ENCODE assay signal across 10 cellular contexts in the genomic region with DNA sequence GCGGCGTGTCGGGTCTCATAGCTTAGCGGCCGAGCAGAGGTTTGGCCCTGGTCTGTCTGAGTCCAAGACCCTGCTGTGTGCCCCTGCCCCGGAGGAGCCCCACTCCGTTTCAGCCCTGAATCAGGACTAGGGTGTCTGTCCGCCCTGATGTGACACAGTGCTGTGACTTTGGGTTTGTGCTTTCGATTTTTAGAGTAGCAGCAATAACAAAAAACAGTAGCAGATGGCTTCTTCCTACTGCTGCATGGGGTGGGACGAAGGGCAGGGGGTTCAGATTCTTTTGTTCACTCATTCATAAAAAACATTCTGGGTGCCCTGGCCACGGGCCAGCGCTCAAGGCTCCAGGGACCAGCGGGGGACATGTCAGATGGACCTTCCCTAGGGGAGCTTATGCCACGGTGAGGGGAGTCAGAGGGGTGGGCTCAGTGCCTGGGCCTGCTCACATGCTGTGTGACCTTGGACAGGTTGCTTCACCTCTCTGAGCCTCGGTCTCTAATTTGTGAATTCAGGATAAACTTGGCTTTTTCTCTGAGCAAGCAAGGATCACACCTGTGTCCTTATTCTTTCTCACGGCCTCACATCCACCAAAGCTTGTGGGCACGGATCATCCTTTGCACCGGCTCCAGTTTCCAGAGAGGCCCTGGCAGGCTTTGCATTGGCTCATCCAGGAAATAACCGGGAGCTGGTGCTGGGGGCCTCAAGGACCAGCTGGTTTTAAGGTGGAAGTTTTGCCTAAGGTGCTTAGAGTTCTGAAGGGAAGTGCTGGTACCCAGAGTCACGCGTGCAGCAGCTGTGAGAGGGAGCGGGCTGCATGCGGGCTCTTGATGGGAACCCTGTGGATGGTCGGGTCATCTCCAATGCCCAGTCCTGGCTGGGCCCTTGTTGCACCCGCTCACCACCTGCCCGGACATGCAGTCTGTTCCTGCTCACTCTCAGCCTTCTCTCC. TPM values are rescaled to one million over a fixed set of nuclear protein-coding genes. Genes with fewer than 3 reads are reported as not detected.
DNase-seq lines count a peak whose midpoint lies in the region; ATAC-seq, FAIRE-seq and TF ChIP-seq lines count a peak whose summit lies in the region.
"Had no signal": no experiment of that assay in that cellular context is flagged by ENCODE, and none has a peak within 500 bp of the region (broad histone marks: within the 10 kb centered on the region; RNA-seq: fewer than 3 reads in every experiment).

No MANE protein-coding gene starts in this region.

- no peak overlapping the region; the same call in 1 of the 2 replicates for H4K91ac ChIP-seq in IMR-90 (ENCODE audit: insufficient read depth, low read depth, low read length)

- peaks cover 10% of the 10 kb centered on the region; the same call in 1 of the 2 replicates for H3K4me1 ChIP-seq in IMR-90 (ENCODE audit: control insufficient read depth, insufficient read depth, low read length)
- H3K4me1 ChIP-seq in naive thymus-derived CD4-positive, alpha-beta T cell (ENCODE audit: control insufficient read depth in 2 of 2, insufficient read depth in 2 of 2, low read length in 2 of 2), result peaks cover 0 to 9% of the 10 kb centered on the region in 2 donors
- H3K4me1 ChIP-seq: HAP-1 had no signal

- dilution Hi-C loops in IMR-90 (cut with HindIII; ENCODE audit: low sequenced_read_pairs, unreplicated experiment), result no loop called here

- H4K5ac ChIP-seq in IMR-90 (ENCODE audit: low read depth, low read length), result no peak overlapping the region; the same call in 1 of the 2 replicates

- no peak overlapping the region for H3K27ac Mint-ChIP-seq in CD4-positive, alpha-beta T cell
- H3K27ac Mint-ChIP-seq in naive thymus-derived CD4-positive, alpha-beta T cell, result peak overlapping the region in 3 of 9 donors; percentile 16 to 59 (median 30)

- H3K36me3 ChIP-seq in IMR-90 (ENCODE audit: control insufficient read depth, insufficient read depth, low read length) (no peaks in the 10 kb centered on the region), bronchial epithelial cell (ENCODE audit: control insufficient read depth, insufficient read depth, low read length) (no peaks in the 10 kb centered on the region)
- no peaks in the 10 kb centered on the region for H3K36me3 ChIP-seq in naive thymus-derived CD4-positive, alpha-beta T cell (ENCODE audit: control insufficient read depth in 2 of 3, insufficient read depth in 3 of 3, low read length in 3 of 3)
- H3K36me3 ChIP-seq: HAP-1 had no signal

- H3K18ac ChIP-seq in IMR-90 (ENCODE audit: low read depth, low read length), result no peak overlapping the region; the same call in 1 of the 2 replicates

- no peak overlapping the region; the same call in 1 of the 2 replicates for H3K4me2 ChIP-seq in IMR-90 (ENCODE audit: low read depth, low read length)

- no peak for TF ChIP-seq CTCF in CD4-positive, alpha-beta T cell (IDR thresholded peaks at IDR 0.05)
- no peak for TF ChIP-seq CTCF in IMR-90 (conservative IDR thresholded peaks at IDR 0.05; ENCODE audit: low read depth, low read length)
- no peak for TF ChIP-seq CTCF in bronchial epithelial cell (IDR thresholded peaks at IDR 0.05; ENCODE audit: insufficient read depth, low read length, severe bottlenecking)

- no peak overlapping the region for H2BK15ac ChIP-seq in IMR-90 (ENCODE audit: low read depth, low read length)

- H2BK120ac ChIP-seq in IMR-90 (ENCODE audit: low read depth, low read length), result no peak overlapping the region; the same call in 1 of the 2 replicates

- peak overlapping the region; percentile 58 for H3K4me3 Mint-ChIP-seq in CD4-positive, alpha-beta T cell
- peak overlapping the region; percentile 27 to 76 (median 58) for H3K4me3 Mint-ChIP-seq in naive thymus-derived CD4-positive, alpha-beta T cell

- no peaks in the 10 kb centered on the region for H3K36me3 Mint-ChIP-seq in CD4-positive, alpha-beta T cell (ENCODE audit: low read depth)
- no peaks in the 10 kb centered on the region for H3K36me3 Mint-ChIP-seq in naive thymus-derived CD4-positive, alpha-beta T cell

- no TSS peak for BruUV-seq in IMR-90 (replicated peaks; lab: Mats Ljungman, UMichigan)

- ATAC-seq in CD4-positive, alpha-beta T cell (ENCODE audit: poor library complexity), result no peak
- ATAC-seq in IMR-90 (ENCODE audit: low read depth) (no peak), GM18511 (IDR thresholded peaks at IDR 0.05; ENCODE audit: unreplicated experiment) (no peak)
- ATAC-seq in naive thymus-derived CD4-positive, alpha-beta T cell, result peak; percentile 22

- H3K9ac ChIP-seq in IMR-90 (ENCODE audit: low read depth, low read length), result no peak overlapping the region

- peak; percentile 47 for FAIRE-seq in bronchial epithelial cell (lab: Jason Lieb, UNC)

- H3K27ac ChIP-seq in CD4-positive, alpha-beta T cell (ENCODE audit: low read depth, low read length), result no peak overlapping the region
- H3K27ac ChIP-seq in IMR-90 (ENCODE audit: insufficient read depth, low read length), result no peak overlapping the region
- no peak overlapping the region for H3K27ac ChIP-seq in naive thymus-derived CD4-positive, alpha-beta T cell (ENCODE audit: low read depth, low read length)
- H3K27ac ChIP-seq: RWPE1 had no signal

- H2AK5ac ChIP-seq in IMR-90 (ENCODE audit: low read depth, low read length), result peak overlapping the region; percentile 56; the same call in 1 of the 2 replicates

- peaks cover 31% of the 10 kb centered on the region for H3K4me1 Mint-ChIP-seq in CD4-positive, alpha-beta T cell (ENCODE audit: low read depth)
- H3K4me1 Mint-ChIP-seq in naive thymus-derived CD4-positive, alpha-beta T cell, result peaks cover 12 to 42% (median 36%) of the 10 kb centered on the region in 7 donors

- peaks cover 13% of the 10 kb centered on the region for H4K20me1 ChIP-seq in IMR-90 (ENCODE audit: insufficient read depth, low read length)

- peaks cover 3 to 21% of the 10 kb centered on the region in 2 experiments; a peak in 2 of 4 replicates for H3K79me1 ChIP-seq in IMR-90 (ENCODE audit: low read depth in 1 of 2, low read length in 2 of 2)

- H2BK20ac ChIP-seq in IMR-90 (ENCODE audit: low read depth, low read length), result no peak overlapping the region; the same call in 1 of the 2 replicates

- H3K56ac ChIP-seq in IMR-90 (ENCODE audit: extremely low read depth, insufficient read depth, low read length), result no peak overlapping the region

- H2AK9ac ChIP-seq in IMR-90 (replicated peaks; ENCODE audit: low read depth, low read length, poor library complexity), result peak overlapping the region; percentile 45

- peak overlapping the region; percentile 61 for H2AFZ ChIP-seq in IMR-90 (replicated peaks; ENCODE audit: low read length, poor library complexity)

- 0 out of 2 replicates have a peak, but pooled peaks cover 5% of the 10 kb centered on the region for H3K9me1 ChIP-seq in IMR-90 (ENCODE audit: insufficient read depth, low read length)

- H4K8ac ChIP-seq in IMR-90 (ENCODE audit: low read depth in 2 of 2, low read length in 2 of 2), result peak overlapping the region in 1 of 2 experiments; percentile 69; a peak in 1 of 4 replicates

- H3K4ac ChIP-seq in IMR-90 (ENCODE audit: low read depth, low read length), result peak overlapping the region; percentile 69

- H3K14ac ChIP-seq in IMR-90 (replicated peaks; ENCODE audit: low read depth, low read length), result no peak overlapping the region

- H3K9me3 Mint-ChIP-seq in CD4-positive, alpha-beta T cell, result no peaks in the 10 kb centered on the region
- H3K9me3 Mint-ChIP-seq in naive thymus-derived CD4-positive, alpha-beta T cell, result no peaks in the 10 kb centered on the region

- H2BK5ac ChIP-seq in IMR-90 (ENCODE audit: low read depth, low read length, poor library complexity, severe bottlenecking), result no peak overlapping the region

- no peaks in the 10 kb centered on the region for H3K27me3 Mint-ChIP-seq in CD4-positive, alpha-beta T cell
- H3K27me3 Mint-ChIP-seq in naive thymus-derived CD4-positive, alpha-beta T cell, result peaks cover 0 to 8% (median 0%) of the 10 kb centered on the region in 5 donors

- in situ Hi-C loops in IMR-90 (cut with MboI; ENCODE audit: low sequenced_read_pairs), result no loop called here

- no peak for TF ChIP-seq POLR2A in IMR-90 (IDR thresholded peaks at IDR 0.05; ENCODE audit: low read depth, low read length)

- no peaks in the 10 kb centered on the region for H3K27me3 ChIP-seq in CD4-positive, alpha-beta T cell (ENCODE audit: control insufficient read depth, insufficient read depth, low read length)
- H3K27me3 ChIP-seq in IMR-90 (ENCODE audit: control insufficient read depth, insufficient read depth, low read length), result no peaks in the 10 kb centered on the region
- no peaks in the 10 kb centered on the region for H3K27me3 ChIP-seq in bronchial epithelial cell (ENCODE audit: control insufficient read depth, insufficient read depth, low read length)
- H3K27me3 ChIP-seq in naive thymus-derived CD4-positive, alpha-beta T cell (ENCODE audit: control insufficient read depth in 2 of 2, insufficient read depth in 2 of 2, low read length in 2 of 2), result no peaks in the 10 kb centered on the region

- no peak for DNase-seq in CD4-positive, alpha-beta T cell
- DNase-seq in IMR-90 (no peak), bronchial epithelial cell (ENCODE audit: low read depth) (no peak), NCI-H146 (lab: John Stamatoyannopoulos, UW) (no peak), posterior vena cava (ENCODE audit: low spot score) (no peak)
- no peak for DNase-seq in naive thymus-derived CD4-positive, alpha-beta T cell
- DNase-seq: activated effector memory CD4-positive, alpha-beta T cell treated with Interleukin-2 at 50 U/mL for 16 hours had no signal

- intact Hi-C loops in CD4-positive, alpha-beta T cell (cut with DNase I, micrococcal nuclease), result loop anchor here in 1 of 2 experiments (1.0 kb wide), 1 partner anchor 8 kb away; no protein-coding TSS in a partner anchor
- intact Hi-C loops in IMR-90 (cut with micrococcal nuclease), result no loop called here
- intact Hi-C loops in naive thymus-derived CD4-positive, alpha-beta T cell (cut with micrococcal nuclease), result no loop called here
- intact Hi-C loops in posterior vena cava (cut with DNase I), result no loop called here

- CTCF ChIA-PET in CD4-positive, alpha-beta T cell (lab: Charles Lee), result no interaction called here
- CTCF ChIA-PET in IMR-90 (lab: Yijun Ruan, JAX), result no interaction called here
- CTCF ChIA-PET in naive thymus-derived CD4-positive, alpha-beta T cell (lab: Charles Lee), result interaction anchor here (1.4 kb wide), 1 partner anchor 8 kb away, joined by 3 read pairs; no protein-coding TSS in a partner anchor

- no peaks in the 10 kb centered on the region for H3K9me3 ChIP-seq in CD4-positive, alpha-beta T cell (ENCODE audit: control insufficient read depth, low read length)
- no peaks in the 10 kb centered on the region for H3K9me3 ChIP-seq in IMR-90 (ENCODE audit: control insufficient read depth, insufficient read depth, low read length)
- no peaks in the 10 kb centered on the region for H3K9me3 ChIP-seq in naive thymus-derived CD4-positive, alpha-beta T cell (ENCODE audit: control insufficient read depth in 2 of 3, low read length in 3 of 3)
- H3K9me3 ChIP-seq: HAP-1 had no signal

- POLR2A ChIA-PET in CD4-positive, alpha-beta T cell (lab: Charles Lee), result interaction anchor here (1.2 kb wide), 1 partner anchor 14 kb away, joined by 3 read pairs; no protein-coding TSS in a partner anchor
- POLR2A ChIA-PET in IMR-90 (lab: Charles Lee; ENCODE audit: unreplicated experiment), result no interaction called here
- POLR2A ChIA-PET in naive thymus-derived CD4-positive, alpha-beta T cell (lab: Charles Lee), result interaction anchor here (0.9 to 1.5 kb wide), 2 partner anchors 13 kb away, joined by 3 to 5 read pairs; no protein-coding TSS in a partner anchor

- WGBS in IMR-90 (ENCODE audit: extremely low coverage in 2 of 2, insufficient read length in 1 of 2), 2 experiments, result 81% methylated on average over 9 of the region's 26 CpGs; no CpG with 5 or more reads in 1 of the 2 experiments

- H3K4me3 ChIP-seq in IMR-90 (ENCODE audit: insufficient read depth, low read depth, low read length) (no peak overlapping the region), bronchial epithelial cell (ENCODE audit: low read depth, low read length) (no peak overlapping the region)
- no peak overlapping the region for H3K4me3 ChIP-seq in naive thymus-derived CD4-positive, alpha-beta T cell (ENCODE audit: low read length)
- H3K4me3 ChIP-seq: HAP-1 had no signal

- no peak overlapping the region for H3K23ac ChIP-seq in IMR-90 (ENCODE audit: low read depth, low read length)

- TF ChIP-seq RAD21 in IMR-90 (IDR thresholded peaks at IDR 0.05; ENCODE audit: low read length), result no peak

RNA-seq across cellular contexts. Expression of gene PRR5, which starts 24.4 kb away (rescaled TPM):
- total RNA-seq in CD4-positive, alpha-beta T cell, result 10 to 100 TPM; 29.0 to 31.6 TPM
- total RNA-seq in IMR-90 (2012; rRNA removed) (7.5 and 8.1 TPM in 2 replicates), bronchial epithelial cell (6.3 and 14.0 TPM in 2 replicates), posterior vena cava (10 to 100 TPM in 1 of 2 donors, 1 to 10 TPM in 1; 8.8 to 11.8 TPM)
- polyA plus RNA-seq in IMR-90 (2012; rRNA removed), result 23.1 and 24.3 TPM in 2 replicates
- 17.7 and 39.4 TPM in 2 replicates for polyA plus RNA-seq in IMR-90 (2012; cell fraction: cytosol; rRNA removed)
- 39.7 and 77.7 TPM in 2 replicates for polyA plus RNA-seq in IMR-90 (2012; cell fraction: nucleus; rRNA removed; ENCODE audit: low replicate concordance)
- total RNA-seq in naive thymus-derived CD4-positive, alpha-beta T cell, result 10 to 100 TPM; 19.6 to 49.1 (median 44.4) TPM
- 10 to 100 TPM; 19.6 to 29.6 TPM for polyA plus RNA-seq in naive thymus-derived CD4-positive, alpha-beta T cell
